Comparison of ENCODE assay signal across 19 cellular contexts in genomic region chr22:47041201-47042115, GRCh38.
"Had no signal": no experiment of that assay in that cellular context is flagged by ENCODE, and none has a peak within 500 bp of the region (broad histone marks: within the 10 kb centered on the region; RNA-seq: fewer than 3 reads in every experiment).

No MANE protein-coding gene starts in this region.

- DNase-seq: activated CD4-positive, alpha-beta T cell treated with anti-CD3 and anti-CD28 coated beads, Interleukin-2, amount 10 ng/mL, durations not matched to agents 24 days and 14 days; activated CD4-positive, CD25-positive, alpha-beta regulatory T cell; activated CD8-positive, alpha-beta memory T cell treated with anti-CD3 and anti-CD28 coated beads, Interleukin-2, amount 50 U/mL, for 4 hours; activated CD8-positive, alpha-beta T cell treated with anti-CD3 and anti-CD28 coated beads, Interleukin-2, amount 10 ng/mL, durations not matched to agents 7 days and 5 days; activated gamma-delta T cell treated with Interleukin-2 at 50 U/mL for 16 hours; activated naive CD8-positive, alpha-beta T cell treated with anti-CD3 and anti-CD28 coated beads, Interleukin-2, amount 50 U/mL, for 24 hours; activated T-cell treated with anti-CD3 and anti-CD28 coated beads, Interleukin-2, amount 50 U/mL, for 48 hours; foreskin melanocyte; immature natural killer cell; mesenchymal stem cell; stimulated activated naive CD8-positive, alpha-beta T cell treated with anti-CD3 and anti-CD28 coated beads, Interleukin-15, amount 100 ng/mL, for 72 hours; SW 1271 had no signal

- H3K27ac Mint-ChIP-seq: activated CD4-positive, alpha-beta T cell treated with anti-CD3 and anti-CD28 coated beads, Interleukin-2, amount 10 ng/mL, durations not matched to agents 24 days and 14 days; activated CD8-positive, alpha-beta T cell treated with anti-CD3 and anti-CD28 coated beads, Interleukin-2, amount 10 ng/mL, durations not matched to agents 7 days and 5 days; activated naive CD8-positive, alpha-beta T cell treated with anti-CD3 and anti-CD28 coated beads, Interleukin-2, amount 50 U/mL, for 24 hours; nephron; type B pancreatic cell had no signal

- H3K4me3 ChIP-seq: ascending aorta, heart left ventricle, psoas muscle had no signal

- H3K4me3 Mint-ChIP-seq: activated CD4-positive, alpha-beta T cell treated with anti-CD3 and anti-CD28 coated beads, Interleukin-2, amount 10 ng/mL, durations not matched to agents 24 days and 14 days; activated CD8-positive, alpha-beta T cell treated with anti-CD3 and anti-CD28 coated beads, Interleukin-2, amount 10 ng/mL, durations not matched to agents 7 days and 5 days; activated naive CD8-positive, alpha-beta T cell treated with anti-CD3 and anti-CD28 coated beads, Interleukin-2, amount 50 U/mL, for 24 hours; nephron; stimulated activated naive CD8-positive, alpha-beta T cell treated with anti-CD3 and anti-CD28 coated beads, Interleukin-15, amount 100 ng/mL, for 72 hours; type B pancreatic cell had no signal

- H3K9me3 ChIP-seq: ascending aorta, heart left ventricle, psoas muscle had no signal

- H3K9me3 Mint-ChIP-seq: activated CD4-positive, alpha-beta T cell treated with anti-CD3 and anti-CD28 coated beads, Interleukin-2, amount 10 ng/mL, durations not matched to agents 24 days and 14 days; activated naive CD8-positive, alpha-beta T cell treated with anti-CD3 and anti-CD28 coated beads, Interleukin-2, amount 50 U/mL, for 24 hours; immature natural killer cell; nephron; stimulated activated naive CD8-positive, alpha-beta T cell treated with anti-CD3 and anti-CD28 coated beads, Interleukin-15, amount 100 ng/mL, for 72 hours; type B pancreatic cell had no signal

- H3K27me3 Mint-ChIP-seq: activated CD4-positive, alpha-beta T cell treated with anti-CD3 and anti-CD28 coated beads, Interleukin-2, amount 10 ng/mL, durations not matched to agents 24 days and 14 days; activated naive CD8-positive, alpha-beta T cell treated with anti-CD3 and anti-CD28 coated beads, Interleukin-2, amount 50 U/mL, for 24 hours; stimulated activated naive CD8-positive, alpha-beta T cell treated with anti-CD3 and anti-CD28 coated beads, Interleukin-15, amount 100 ng/mL, for 72 hours; type B pancreatic cell had no signal

- ATAC-seq: activated CD8-positive, alpha-beta T cell treated with anti-CD3 and anti-CD28 coated beads, Interleukin-2, amount 10 ng/mL, durations not matched to agents 7 days and 5 days; activated naive CD8-positive, alpha-beta T cell treated with anti-CD3 and anti-CD28 coated beads, Interleukin-2, amount 50 U/mL, for 24 hours; psoas muscle; sciatic nerve; stimulated activated naive CD8-positive, alpha-beta T cell treated with anti-CD3 and anti-CD28 coated beads, Interleukin-15, amount 100 ng/mL, for 72 hours had no signal

- H3K27me3 ChIP-seq: ascending aorta, heart left ventricle had no signal

- FAIRE-seq: colon had no signal

- H3K27ac ChIP-seq: ascending aorta, heart left ventricle, psoas muscle had no signal

- H3K4me1 ChIP-seq: ascending aorta, psoas muscle had no signal
